In the genomic region with DNA sequence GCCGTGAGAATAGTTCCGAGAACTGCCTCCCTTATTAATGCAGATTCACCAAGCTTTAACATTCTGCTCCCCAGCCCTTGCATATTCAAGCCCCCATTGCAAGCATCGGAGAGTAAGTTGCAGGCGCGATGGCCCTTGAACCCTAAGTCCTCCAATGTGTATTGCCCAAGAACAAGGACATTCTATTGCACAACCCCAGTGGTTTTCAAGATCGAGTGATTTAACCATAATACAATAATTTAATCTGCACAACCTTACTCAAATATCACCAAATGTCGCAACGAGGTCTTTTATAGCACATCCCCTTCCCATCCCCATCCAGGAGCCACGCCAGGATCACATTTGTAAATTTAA, we compare ENCODE assay signal across 8 cellular contexts. TPM values are rescaled to one million over a fixed set of nuclear protein-coding genes. Genes with fewer than 3 reads are reported as not detected.
DNase-seq lines count a peak whose midpoint lies in the region; ATAC-seq and TF ChIP-seq lines count a peak whose summit lies in the region.

No MANE protein-coding gene starts in this region.

- H3K27me3 ChIP-seq in mesendoderm (ENCODE audit: insufficient read depth, low read length, poor library complexity): no peaks in the 10 kb centered on the region

- ATAC-seq in activated naive CD4-positive, alpha-beta T cell treated with anti-CD3 and anti-CD28 coated beads, Interleukin-2, amount 50 U/mL, for 72 hours: no peak

- no peak overlapping the region for H3K23ac ChIP-seq in mesendoderm (ENCODE audit: low read length)

- no peaks in the 10 kb centered on the region for H3K27me3 Mint-ChIP-seq in activated naive CD4-positive, alpha-beta T cell treated with anti-CD3 and anti-CD28 coated beads for 36 hours (ENCODE audit: low read depth)
- peaks cover 3% of the 10 kb centered on the region for H3K27me3 Mint-ChIP-seq in type B pancreatic cell

- H4K8ac ChIP-seq in mesendoderm (ENCODE audit: low read depth, low read length): no peak overlapping the region

- no peak for TF ChIP-seq CTCF in choroid plexus epithelial cell (conservative IDR thresholded peaks at IDR 0.05; ENCODE audit: low read depth, low read length)
- TF ChIP-seq CTCF in type B pancreatic cell (conservative IDR thresholded peaks at IDR 0.05): no peak

- H3K4me1 ChIP-seq in mesendoderm (ENCODE audit: control insufficient read depth, low read depth, low read length): peaks cover 4% of the 10 kb centered on the region

- H3K79me2 ChIP-seq in mesendoderm (ENCODE audit: control insufficient read depth, insufficient read depth, low read length): no peaks in the 10 kb centered on the region

- H3K4me3 Mint-ChIP-seq in activated naive CD4-positive, alpha-beta T cell treated with anti-CD3 and anti-CD28 coated beads for 36 hours: peak overlapping the region; percentile 92
- H3K4me3 Mint-ChIP-seq in type B pancreatic cell: peak overlapping the region; percentile 92

- CTCF ChIA-PET in activated naive CD4-positive, alpha-beta T cell treated with anti-CD3 and anti-CD28 coated beads for 36 hours (lab: Charles Lee): interaction anchor here (0.6 to 2.9 kb wide), 14 partner anchors 10 to 378 kb away, joined by 3 to 15 read pairs (median 4); no protein-coding TSS in a partner anchor

- no peaks in the 10 kb centered on the region for H3K36me3 Mint-ChIP-seq in activated naive CD4-positive, alpha-beta T cell treated with anti-CD3 and anti-CD28 coated beads for 36 hours (ENCODE audit: low read depth)
- H3K36me3 Mint-ChIP-seq in activated naive CD4-positive, alpha-beta T cell treated with anti-CD3 and anti-CD28 coated beads, Interleukin-2, amount 50 U/mL, for 72 hours: no peaks in the 10 kb centered on the region
- H3K36me3 Mint-ChIP-seq in type B pancreatic cell: peaks cover 3% of the 10 kb centered on the region

- peak overlapping the region; percentile 99 for H3K9ac ChIP-seq in mesendoderm (ENCODE audit: low read length)

- H3K27ac ChIP-seq in mesendoderm (ENCODE audit: low read depth, low read length): no peak overlapping the region

- no peak overlapping the region for H2BK15ac ChIP-seq in mesendoderm (replicated peaks; ENCODE audit: low read depth)

- peak overlapping the region; percentile 13 for H3K4me3 ChIP-seq in choroid plexus epithelial cell (ENCODE audit: low read depth, low read length)
- no peak overlapping the region for H3K4me3 ChIP-seq in mesendoderm (ENCODE audit: low read length)

- no peak overlapping the region for H3K4ac ChIP-seq in mesendoderm (ENCODE audit: low read depth, low read length)

- H2AK5ac ChIP-seq in mesendoderm (ENCODE audit: low read length): no peak overlapping the region

- intact Hi-C loops in activated naive CD4-positive, alpha-beta T cell treated with anti-CD3 and anti-CD28 coated beads for 36 hours (cut with micrococcal nuclease): loop anchor here (1.0 to 5.0 kb wide), 7 partner anchors 138 to 484 kb away; no protein-coding TSS in a partner anchor

- peaks cover 10% of the 10 kb centered on the region for H3K4me1 Mint-ChIP-seq in activated naive CD4-positive, alpha-beta T cell treated with anti-CD3 and anti-CD28 coated beads for 36 hours (ENCODE audit: low read depth)
- peaks cover 30% of the 10 kb centered on the region for H3K4me1 Mint-ChIP-seq in type B pancreatic cell (ENCODE audit: unreplicated experiment)

- H3K36me3 ChIP-seq in mesendoderm (ENCODE audit: control insufficient read depth, insufficient read depth, low read length): no peaks in the 10 kb centered on the region

- H3K56ac ChIP-seq in mesendoderm (ENCODE audit: low read length): peak overlapping the region; percentile 100

- no peaks in the 10 kb centered on the region for H3K9me3 Mint-ChIP-seq in activated naive CD4-positive, alpha-beta T cell treated with anti-CD3 and anti-CD28 coated beads for 36 hours
- no peaks in the 10 kb centered on the region for H3K9me3 Mint-ChIP-seq in activated naive CD4-positive, alpha-beta T cell treated with anti-CD3 and anti-CD28 coated beads, Interleukin-2, amount 50 U/mL, for 72 hours
- H3K9me3 Mint-ChIP-seq in type B pancreatic cell: no peaks in the 10 kb centered on the region

- peak overlapping the region; percentile 82 for H3K4me2 ChIP-seq in mesendoderm (ENCODE audit: low read length)

- H3K79me1 ChIP-seq in mesendoderm (ENCODE audit: low read length): no peaks in the 10 kb centered on the region

- WGBS in mesendoderm (ENCODE audit: extremely low coverage, insufficient coverage, low lambda C conversion rate): no CpG with 5 or more reads among the region's 9 CpGs

- DNase-seq in activated naive CD4-positive, alpha-beta T cell treated with anti-CD3 and anti-CD28 coated beads for 36 hours: no peak
- no peak for DNase-seq in activated naive CD4-positive, alpha-beta T cell treated with anti-CD3 and anti-CD28 coated beads, Interleukin-2, amount 50 U/mL, for 72 hours (ENCODE audit: low spot score in 2 of 2)
- no peak for DNase-seq in choroid plexus epithelial cell (ENCODE audit: low read depth)
- no peak for DNase-seq in mesendoderm
- no peak for DNase-seq in type B pancreatic cell (ENCODE audit: extremely low spot score, unreplicated experiment)
- DNase-seq in anterior cingulate cortex (lab: John Stamatoyannopoulos, UW): no peak
- no peak for DNase-seq in UCSD-AML1 (lab: John Stamatoyannopoulos, UW; ENCODE audit: unreplicated experiment)
- DNase-seq in NCI-H524 treated with DMSO at 0.1 percent for 48 hours (lab: John Stamatoyannopoulos, UW): no peak

- no peak overlapping the region for H3K18ac ChIP-seq in mesendoderm (ENCODE audit: low read length)

- no peak overlapping the region for H3K27ac Mint-ChIP-seq in activated naive CD4-positive, alpha-beta T cell treated with anti-CD3 and anti-CD28 coated beads for 36 hours
- H3K27ac Mint-ChIP-seq in activated naive CD4-positive, alpha-beta T cell treated with anti-CD3 and anti-CD28 coated beads, Interleukin-2, amount 50 U/mL, for 72 hours: peak overlapping the region in 1 of 2 donors; percentile 71
- H3K27ac Mint-ChIP-seq in type B pancreatic cell: peak overlapping the region; percentile 93

- no peak overlapping the region for H4K5ac ChIP-seq in mesendoderm (ENCODE audit: low read length)

- H2BK120ac ChIP-seq in mesendoderm (ENCODE audit: low read depth, low read length): no peak overlapping the region

- no peak overlapping the region for H2BK5ac ChIP-seq in mesendoderm (ENCODE audit: low read length)

RNA-seq across cellular contexts. Expression of gene PLXND1, which starts 21.7 kb away (rescaled TPM):
- total RNA-seq in activated naive CD4-positive, alpha-beta T cell treated with anti-CD3 and anti-CD28 coated beads for 36 hours: 1 to 10 TPM; 5.1 to 6.2 TPM
- total RNA-seq in activated naive CD4-positive, alpha-beta T cell treated with anti-CD3 and anti-CD28 coated beads, Interleukin-2, amount 50 U/mL, for 72 hours: 1 to 10 TPM; 3.5 to 5.7 TPM
- 94.2 TPM for polyA plus RNA-seq in mesendoderm (2013, experiment 1 of 2)
- polyA plus RNA-seq in mesendoderm (2013, experiment 2 of 2): 90.0 TPM
- 56.9 and 71.0 TPM in 2 replicates for total RNA-seq in type B pancreatic cell (ENCODE audit: low replicate concordance)
